1 cellular context compared by ENCODE assay signal in genomic region chr17:17919169-17920107, GRCh38.
TF ChIP-seq lines count a peak whose summit lies in the region.

No MANE protein-coding gene starts in this region.

TF ChIP-seq in K562, 482 proteins besides CTCF, POLR2A, EP300 and RAD21 (continued from another document and continues in another):
- TF ChIP-seq ZNF740 (CRISPR knock-in tag; IDR thresholded peaks at IDR 0.05) (peak; percentile 98), ZNF740 (tag; IDR thresholded peaks at IDR 0.05) (peak in 1 of 2 experiments; percentile 97; a peak in 2 of 4 replicates), GATA2 (CRISPR knock-in tag; IDR thresholded peaks at IDR 0.05) (no peak), ZNF717 (CRISPR knock-in tag; IDR thresholded peaks at IDR 0.05) (no peak), CXXC5 (CRISPR knock-in tag; IDR thresholded peaks at IDR 0.05) (no peak), SOX6 (IDR thresholded peaks at IDR 0.05) (0 out of 2 replicates have a peak, but pooled peaks have one; percentile 13), THRA (IDR thresholded peaks at IDR 0.05) (0 out of 2 replicates have a peak, but pooled peaks have one; percentile 36), RFX7 (CRISPR knock-in tag; IDR thresholded peaks at IDR 0.05) (no peak), CHAMP1 (IDR thresholded peaks at IDR 0.05) (no peak), ARID2 (IDR thresholded peaks at IDR 0.05) (0 out of 2 replicates have a peak, but pooled peaks have one; percentile 12), KLF10 (CRISPR knock-in tag; IDR thresholded peaks at IDR 0.05) (no peak), ATF3 (IDR thresholded peaks at IDR 0.05) (no peak), ATF3 (CRISPR knock-in tag; conservative IDR thresholded peaks at IDR 0.05) (no peak), ZBTB49 (CRISPR knock-in tag; IDR thresholded peaks at IDR 0.05; ENCODE audit: borderline replicate concordance) (no peak), TFE3 (CRISPR knock-in tag; IDR thresholded peaks at IDR 0.05) (no peak), ZNF184 (CRISPR knock-in tag; IDR thresholded peaks at IDR 0.05) (no peak), ZNF830 (CRISPR knock-in tag; IDR thresholded peaks at IDR 0.05) (no peak), ZNF280B (CRISPR knock-in tag; IDR thresholded peaks at IDR 0.05) (no peak), ZFP91 (CRISPR knock-in tag; IDR thresholded peaks at IDR 0.05) (no peak), ZNF436 (CRISPR knock-in tag; IDR thresholded peaks at IDR 0.05) (no peak), ETV1 (tag; conservative IDR thresholded peaks at IDR 0.05; ENCODE audit: low read depth) (no peak), RBM15 (IDR thresholded peaks at IDR 0.05; ENCODE audit: insufficient read depth, low read length) (no peak), PRDM10 (IDR thresholded peaks at IDR 0.05; ENCODE audit: partially characterized antibody) (peak; percentile 91), ATF1 (CRISPR knock-in tag; IDR thresholded peaks at IDR 0.05) (no peak), ATF1 (tag; IDR thresholded peaks at IDR 0.05) (no peak), HMGXB4 (CRISPR knock-in tag; IDR thresholded peaks at IDR 0.05) (no peak), NR2C1 (IDR thresholded peaks at IDR 0.05) (no peak), NR2C1 (tag; IDR thresholded peaks at IDR 0.05) (no peak), DEAF1 (CRISPR knock-in tag; IDR thresholded peaks at IDR 0.05) (peak; percentile 69; the same call in 1 of the 2 replicates)
